13 cellular contexts compared by ENCODE assay signal in genomic region chr5:150156540-150156939, GRCh38. TPM values are rescaled to one million over a fixed set of nuclear protein-coding genes. Genes with fewer than 3 reads are reported as not detected.
DNase-seq lines count a peak whose midpoint lies in the region; ATAC-seq and TF ChIP-seq lines count a peak whose summit lies in the region.
"Had no signal": no experiment of that assay in that cellular context is flagged by ENCODE, and none has a peak within 500 bp of the region (broad histone marks: within the 10 kb centered on the region; RNA-seq: fewer than 3 reads in every experiment).

No MANE protein-coding gene starts in this region.

- TF ChIP-seq CTCF in adrenal gland (IDR thresholded peaks at IDR 0.05), result no peak
- TF ChIP-seq CTCF in lower lobe of right lung (IDR thresholded peaks at IDR 0.05), result no peak

- H3K9ac ChIP-seq in GM23248 (peak overlapping the region; percentile 90), stomach smooth muscle (ENCODE audit: low read length in 2 of 2) (peak overlapping the region in 1 of 2 donors; percentile 58)

- H3K9me2 ChIP-seq in GM23248 (ENCODE audit: insufficient read depth), result no peaks in the 10 kb centered on the region

- H2AFZ ChIP-seq in GM23248, result no peak overlapping the region

- H3K4me2 ChIP-seq in GM23248 (ENCODE audit: unreplicated experiment), result peak overlapping the region; percentile 99

- H3K79me2 ChIP-seq in GM23248 (ENCODE audit: insufficient read depth), result peaks cover 39% of the 10 kb centered on the region

- WGBS in GM23248 (ENCODE audit: low coverage in 1 of 2, low lambda C conversion rate in 2 of 2, missing lambda C conversion rate in 2 of 2), 2 experiments, result 79 to 82% methylated on average over 4 of the region's 4 CpGs
- 57 to 69% (median 61%) methylated on average over 4 of the region's 4 CpGs for WGBS in adrenal gland, 4 donors

- no peak for TF ChIP-seq POLR2A in adrenal gland (IDR thresholded peaks at IDR 0.05)

- in situ Hi-C loops in GM23248 (cut with MboI), result no loop called here

- intact Hi-C loops in adrenal gland (cut with DNase I) (no loop called here), lower lobe of right lung (cut with DNase I) (no loop called here)

- peaks cover 64% of the 10 kb centered on the region for H3K4me1 ChIP-seq in GM23248 (ENCODE audit: insufficient read depth)
- H3K4me1 ChIP-seq in adrenal gland (replicated peaks in 1 of 2), result peaks cover 12 to 13% of the 10 kb centered on the region in 2 donors
- peaks cover 18% of the 10 kb centered on the region for H3K4me1 ChIP-seq in lower lobe of right lung
- H3K4me1 ChIP-seq in stomach smooth muscle (ENCODE audit: control insufficient read depth, insufficient read depth, low read length), result peaks cover 36% of the 10 kb centered on the region

- H3K36me3 ChIP-seq in GM23248 (ENCODE audit: low read depth), result no peaks in the 10 kb centered on the region
- no peaks in the 10 kb centered on the region for H3K36me3 ChIP-seq in adrenal gland (replicated peaks in 1 of 2)
- H3K36me3 ChIP-seq in lower lobe of right lung, result no peaks in the 10 kb centered on the region
- no peaks in the 10 kb centered on the region for H3K36me3 ChIP-seq in stomach smooth muscle (ENCODE audit: control insufficient read depth in 2 of 2, insufficient read depth in 2 of 2, low read length in 2 of 2)

- peaks cover 3% of the 10 kb centered on the region; the same call in 1 of the 2 replicates for H4K20me1 ChIP-seq in GM23248 (ENCODE audit: insufficient read depth)

- H3K27me3 ChIP-seq in GM23248 (replicated peaks; ENCODE audit: insufficient read depth), result no peaks in the 10 kb centered on the region
- H3K27me3 ChIP-seq in adrenal gland, result no peaks in the 10 kb centered on the region
- no peaks in the 10 kb centered on the region for H3K27me3 ChIP-seq in lower lobe of right lung (ENCODE audit: low read depth)
- no peaks in the 10 kb centered on the region for H3K27me3 ChIP-seq in stomach smooth muscle (ENCODE audit: control insufficient read depth in 1 of 2, insufficient read depth in 2 of 2, low read length in 2 of 2)

- no peak overlapping the region for H3K4me3 ChIP-seq in GM23248
- no peak overlapping the region for H3K4me3 ChIP-seq in adrenal gland
- H3K4me3 ChIP-seq in lower lobe of right lung, result peak overlapping the region; percentile 54
- H3K4me3 ChIP-seq in stomach smooth muscle (ENCODE audit: low read length in 2 of 2), result peak overlapping the region; percentile 55 to 81

- H3K27ac ChIP-seq in GM23248 (peak overlapping the region; percentile 76), adrenal gland (peak overlapping the region in 3 of 5 donors; percentile 19 to 84 (median 76)), lower lobe of right lung (peak overlapping the region; percentile 70), stomach smooth muscle (ENCODE audit: low read length) (peak overlapping the region; percentile 55)

- DNase-seq in GM23248, result no peak
- DNase-seq in adrenal gland, result no peak
- no peak for DNase-seq in lower lobe of right lung
- DNase-seq: activated CD4-positive, CD25-positive, alpha-beta regulatory T cell; activated effector memory CD4-positive, alpha-beta T cell treated with anti-CD3 and anti-CD28 coated beads, Interleukin-2, amount 50 U/mL, for 16 hours; DMS153; effector CD8-positive, alpha-beta T cell had no signal

- ATAC-seq in lower lobe of right lung, result no peak
- ATAC-seq in GM19023 (IDR thresholded peaks at IDR 0.05; ENCODE audit: unreplicated experiment), result no peak
- ATAC-seq in GM18907 (IDR thresholded peaks at IDR 0.05; ENCODE audit: unreplicated experiment), result no peak
- no peak for ATAC-seq in HG02840 (IDR thresholded peaks at IDR 0.05; ENCODE audit: low FRiP score, unreplicated experiment)
- ATAC-seq in HG03135 (IDR thresholded peaks at IDR 0.05; ENCODE audit: unreplicated experiment), result no peak

- peaks cover 75% of the 10 kb centered on the region for H3F3A ChIP-seq in GM23248 (ENCODE audit: insufficient read depth)

- no peaks in the 10 kb centered on the region for H3K9me3 ChIP-seq in GM23248 (ENCODE audit: low read depth)
- no peaks in the 10 kb centered on the region for H3K9me3 ChIP-seq in adrenal gland (replicated peaks in 1 of 3)
- no peaks in the 10 kb centered on the region for H3K9me3 ChIP-seq in lower lobe of right lung
- H3K9me3 ChIP-seq in stomach smooth muscle (ENCODE audit: control insufficient read depth in 2 of 2, low read length in 2 of 2), result no peaks in the 10 kb centered on the region

RNA-seq across cellular contexts. Expression of gene PDGFRB, which starts 0.9 kb away (rescaled TPM):
- total RNA-seq in GM23248 (2014; rRNA removed; shearing (Covaris generic)), result 189 and 205 TPM in 2 replicates
- 155 and 163 TPM in 2 replicates for polyA plus RNA-seq in GM23248 (2016; fragmentation: Nextera tagmentation; extraction: Ambion mirVana)
- total RNA-seq in adrenal gland, result 100 to 1,000 TPM in 1 of 8 donors, 10 to 100 TPM in 7; 54.8 to 188 (median 80.1) TPM
- polyA plus RNA-seq in adrenal gland, result 10 to 100 TPM; 21.3 to 55.7 (median 37.2) TPM
- total RNA-seq in lower lobe of right lung, result 89.3 TPM

RNA-seq across cellular contexts. Expression of gene CDX1, which starts 10.0 kb away (rescaled TPM):
- total RNA-seq in GM23248 (2014; rRNA removed; shearing (Covaris generic)), result not detected in 2 replicates
- polyA plus RNA-seq in GM23248 (2016; fragmentation: Nextera tagmentation; extraction: Ambion mirVana), result 0.19 TPM in 1 of 2 replicates, not detected in the other
- total RNA-seq in adrenal gland, result under 1 TPM in 2 of 8 donors, not detected in 6; 0.23 to 0.32 TPM
- under 1 TPM in 2 of 3 donors, not detected in 1; 0.17 to 0.24 TPM for polyA plus RNA-seq in adrenal gland
- total RNA-seq in lower lobe of right lung, result not detected

RNA-seq across cellular contexts. Expression of gene SLC6A7, which starts 33.3 kb away (rescaled TPM):
- not detected in 2 replicates for total RNA-seq in GM23248 (2014; rRNA removed; shearing (Covaris generic))
- not detected in 2 replicates for polyA plus RNA-seq in GM23248 (2016; fragmentation: Nextera tagmentation; extraction: Ambion mirVana)
- total RNA-seq in adrenal gland, result not detected
- polyA plus RNA-seq in adrenal gland, result not detected
- total RNA-seq in lower lobe of right lung, result not detected
- total RNA-seq: RPMI7951 had no signal

Comparison
In these comparisons a context has a peak if more than half of its experiments do, and no peak if none do; other contexts are left out.
1. H3K4me3 ChIP-seq: peak in lower lobe of right lung (single experiment) and stomach smooth muscle (2 of 2); none in GM23248 (single experiment) and adrenal gland (0 of 4).
2. Peak in every context shown above with its lines, with median percentiles within 50 percentile points of each other: H3K27ac ChIP-seq.